Comparison of ENCODE assay signal across 9 cellular contexts in the genomic region with DNA sequence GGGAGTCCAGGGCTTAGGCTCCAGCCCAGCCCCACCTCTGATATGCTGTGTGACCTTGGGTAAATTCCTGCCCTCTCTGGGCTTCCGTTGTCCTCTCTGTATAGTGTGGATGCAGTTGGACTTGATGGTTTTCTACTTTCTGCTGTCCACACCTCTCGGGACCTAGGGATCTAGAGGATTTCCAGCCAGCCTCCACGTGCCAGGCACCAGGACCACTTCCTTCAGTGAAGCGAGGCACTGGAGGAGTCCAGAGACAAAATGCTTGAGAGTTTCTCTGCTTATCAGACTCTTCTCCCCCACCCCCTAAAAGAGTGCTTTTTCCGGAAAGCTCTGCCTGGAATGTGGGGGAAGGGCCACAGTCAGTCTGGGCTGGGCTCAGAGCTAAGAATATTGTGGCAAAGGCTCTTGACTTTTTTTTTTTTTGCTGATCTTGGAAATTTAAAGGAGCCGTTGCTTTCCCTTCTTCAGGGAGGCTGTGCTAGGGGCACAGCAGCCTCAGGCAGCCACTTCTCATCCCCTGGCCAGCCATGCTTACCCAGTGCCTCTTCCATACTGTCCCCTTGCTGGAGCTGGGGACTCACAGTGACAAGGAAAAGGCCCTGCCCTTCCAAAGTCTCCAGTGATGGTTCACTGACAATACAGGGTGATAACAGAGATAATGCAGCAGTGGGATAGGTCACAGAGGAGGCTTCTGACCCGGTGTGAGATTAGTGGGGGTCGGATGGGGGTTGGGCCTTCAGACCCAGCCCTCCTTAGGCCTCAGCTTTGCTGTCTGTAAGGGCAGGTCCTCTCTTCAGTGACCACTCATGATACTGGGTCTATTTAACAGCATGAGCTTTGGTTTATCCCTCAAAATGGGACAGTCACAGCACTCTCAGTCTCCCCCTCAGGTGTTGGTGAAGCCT. TPM values are rescaled to one million over a fixed set of nuclear protein-coding genes. Genes with fewer than 3 reads are reported as not detected.
DNase-seq lines count a peak whose midpoint lies in the region; ATAC-seq and TF ChIP-seq lines count a peak whose summit lies in the region.
"Had no signal": no experiment of that assay in that cellular context is flagged by ENCODE, and none has a peak within 500 bp of the region (broad histone marks: within the 10 kb centered on the region; RNA-seq: fewer than 3 reads in every experiment).

No MANE protein-coding gene starts in this region.

- DNase-seq in cerebellar cortex (ENCODE audit: low spot score) (peak; percentile 71), thyroid gland (peak; percentile 84 to 85), kidney tubule cell (ENCODE audit: low spot score) (no peak)
- DNase-seq in activated T-cell treated with anti-CD3 and anti-CD28 coated beads, Interleukin-2, amount 50 U/mL, for 24 hours = no peak

- no peak for ATAC-seq in GM21423 (IDR thresholded peaks at IDR 0.05; ENCODE audit: unreplicated experiment)
- no peak for ATAC-seq in GM21360 (IDR thresholded peaks at IDR 0.05; ENCODE audit: unreplicated experiment)

- H3K4me1 ChIP-seq in HUES64 (ENCODE audit: insufficient read depth, low read length) = peaks cover 50% of the 10 kb centered on the region
- peaks cover 9 to 19% (median 12%) of the 10 kb centered on the region in 4 donors for H3K4me1 ChIP-seq in liver (ENCODE audit: control insufficient read depth in 4 of 4, insufficient read depth in 4 of 4, low read length in 3 of 4)
- peaks cover 34 to 63% of the 10 kb centered on the region in 2 donors for H3K4me1 ChIP-seq in thyroid gland

- H3K4me1 Mint-ChIP-seq in activated T-cell treated with anti-CD3 and anti-CD28 coated beads, Interleukin-2, amount 50 U/mL, for 24 hours (ENCODE audit: low read depth) = peaks cover 30% of the 10 kb centered on the region

- H3K4me3 ChIP-seq in HUES64 (ENCODE audit: low read length) (no peak overlapping the region), liver (ENCODE audit: low read depth in 1 of 3, low read length in 3 of 3) (no peak overlapping the region), thyroid gland (replicated peaks in 1 of 3) (no peak overlapping the region)

- H3K9me3 ChIP-seq in HUES64 (ENCODE audit: insufficient read depth, low read depth, low read length) (no peaks in the 10 kb centered on the region), liver (ENCODE audit: control insufficient read depth in 4 of 4, low read length in 3 of 4) (no peaks in the 10 kb centered on the region), thyroid gland (no peaks in the 10 kb centered on the region)

- TF ChIP-seq CTCF in liver (IDR thresholded peaks at IDR 0.05; ENCODE audit: low read depth, low read length, missing input control) = no peak
- peak in 1 of 6 experiments; percentile 20 for TF ChIP-seq CTCF in thyroid gland (IDR thresholded peaks at IDR 0.05)

- H3K27ac Mint-ChIP-seq in activated T-cell treated with anti-CD3 and anti-CD28 coated beads, Interleukin-2, amount 50 U/mL, for 24 hours = no peak overlapping the region
- H3K27ac Mint-ChIP-seq: memory B cell had no signal

- H3K9ac ChIP-seq in HUES64 (ENCODE audit: low read depth, low read length) = peak overlapping the region; percentile 38
- H3K9ac ChIP-seq in liver (ENCODE audit: low read depth in 1 of 2, low read length in 2 of 2) = no peak overlapping the region

- peak in 1 of 2 donors; percentile 35 for TF ChIP-seq POLR2A in thyroid gland (IDR thresholded peaks at IDR 0.05)

- H3K27me3 ChIP-seq in HUES64 (ENCODE audit: insufficient read depth, low read length) = no peaks in the 10 kb centered on the region
- H3K27me3 ChIP-seq in liver (ENCODE audit: control insufficient read depth in 4 of 4, insufficient read depth in 4 of 4, low read length in 3 of 4) = no peaks in the 10 kb centered on the region
- H3K27me3 ChIP-seq in thyroid gland = no peaks in the 10 kb centered on the region

- H3K36me3 ChIP-seq in HUES64 (ENCODE audit: insufficient read depth, low read length) (peaks cover 5% of the 10 kb centered on the region), liver (ENCODE audit: control insufficient read depth in 4 of 4, insufficient read depth in 3 of 4, low read depth in 1 of 4, low read length in 3 of 4) (no peaks in the 10 kb centered on the region), thyroid gland (no peaks in the 10 kb centered on the region)

- 41% methylated on average over 8 of the region's 8 CpGs for WGBS in HUES64
- 56% methylated on average over 8 of the region's 8 CpGs for WGBS in liver
- 18% methylated on average over 8 of the region's 8 CpGs for WGBS in thyroid gland, 2 donors

- H3K27me3 Mint-ChIP-seq in activated T-cell treated with anti-CD3 and anti-CD28 coated beads, Interleukin-2, amount 50 U/mL, for 24 hours = no peaks in the 10 kb centered on the region

- no peak overlapping the region for H3K4me3 Mint-ChIP-seq in activated T-cell treated with anti-CD3 and anti-CD28 coated beads, Interleukin-2, amount 50 U/mL, for 24 hours
- H3K4me3 Mint-ChIP-seq: memory B cell had no signal

- intact Hi-C loops in thyroid gland (cut with DNase I) = no loop called here

- peak in 1 of 2 donors; percentile 6 for TF ChIP-seq RAD21 in liver (IDR thresholded peaks at IDR 0.05)

- H3K9me3 Mint-ChIP-seq in activated T-cell treated with anti-CD3 and anti-CD28 coated beads, Interleukin-2, amount 50 U/mL, for 24 hours = no peaks in the 10 kb centered on the region
- H3K9me3 Mint-ChIP-seq: memory B cell had no signal

- H3K36me3 Mint-ChIP-seq in activated T-cell treated with anti-CD3 and anti-CD28 coated beads, Interleukin-2, amount 50 U/mL, for 24 hours (ENCODE audit: low read depth) = peaks cover 7% of the 10 kb centered on the region
- H3K36me3 Mint-ChIP-seq: memory B cell had no signal

- peak overlapping the region; percentile 70 for H3K27ac ChIP-seq in HUES64 (ENCODE audit: low read depth, low read length)
- H3K27ac ChIP-seq in liver (ENCODE audit: low read depth in 1 of 2, low read length in 2 of 2) = peak overlapping the region; percentile 71
- peak overlapping the region; percentile 84 to 100 (median 100) for H3K27ac ChIP-seq in thyroid gland

TF ChIP-seq in liver, 16 proteins besides CTCF, POLR2A, EP300 and RAD21:
- no peak for TF ChIP-seq FOXA1 (IDR thresholded peaks at IDR 0.05)
- TF ChIP-seq, protein P1, sequence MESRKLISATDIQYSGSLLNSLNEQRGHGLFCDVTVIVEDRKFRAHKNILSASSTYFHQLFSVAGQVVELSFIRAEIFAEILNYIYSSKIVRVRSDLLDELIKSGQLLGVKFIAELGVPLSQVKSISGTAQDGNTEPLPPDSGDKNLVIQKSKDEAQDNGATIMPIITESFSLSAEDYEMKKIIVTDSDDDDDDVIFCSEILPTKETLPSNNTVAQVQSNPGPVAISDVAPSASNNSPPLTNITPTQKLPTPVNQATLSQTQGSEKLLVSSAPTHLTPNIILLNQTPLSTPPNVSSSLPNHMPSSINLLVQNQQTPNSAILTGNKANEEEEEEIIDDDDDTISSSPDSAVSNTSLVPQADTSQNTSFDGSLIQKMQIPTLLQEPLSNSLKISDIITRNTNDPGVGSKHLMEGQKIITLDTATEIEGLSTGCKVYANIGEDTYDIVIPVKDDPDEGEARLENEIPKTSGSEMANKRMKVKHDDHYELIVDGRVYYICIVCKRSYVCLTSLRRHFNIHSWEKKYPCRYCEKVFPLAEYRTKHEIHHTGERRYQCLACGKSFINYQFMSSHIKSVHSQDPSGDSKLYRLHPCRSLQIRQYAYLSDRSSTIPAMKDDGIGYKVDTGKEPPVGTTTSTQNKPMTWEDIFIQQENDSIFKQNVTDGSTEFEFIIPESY (IDR thresholded peaks at IDR 0.05) = no peak
- TF ChIP-seq HNF4G (IDR thresholded peaks at IDR 0.05) = no peak
- TF ChIP-seq EGR1 (IDR thresholded peaks at IDR 0.05; ENCODE audit: low read depth in 2 of 2) = no peak
- peak; percentile 40 for TF ChIP-seq SP1 (IDR thresholded peaks at IDR 0.05)
- no peak for TF ChIP-seq HNF4A (conservative IDR thresholded peaks at IDR 0.05)
- TF ChIP-seq FOXA2 (IDR thresholded peaks at IDR 0.05) = no peak
- no peak for TF ChIP-seq RXRA (IDR thresholded peaks at IDR 0.05)
- TF ChIP-seq JUND (IDR thresholded peaks at IDR 0.05) = no peak
- TF ChIP-seq, protein P2, sequence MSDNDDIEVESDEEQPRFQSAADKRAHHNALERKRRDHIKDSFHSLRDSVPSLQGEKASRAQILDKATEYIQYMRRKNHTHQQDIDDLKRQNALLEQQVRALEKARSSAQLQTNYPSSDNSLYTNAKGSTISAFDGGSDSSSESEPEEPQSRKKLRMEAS (IDR thresholded peaks at IDR 0.05) = peak; percentile 50
- peak; percentile 44 for TF ChIP-seq NR2F2 (IDR thresholded peaks at IDR 0.05)
- TF ChIP-seq, protein P3, sequence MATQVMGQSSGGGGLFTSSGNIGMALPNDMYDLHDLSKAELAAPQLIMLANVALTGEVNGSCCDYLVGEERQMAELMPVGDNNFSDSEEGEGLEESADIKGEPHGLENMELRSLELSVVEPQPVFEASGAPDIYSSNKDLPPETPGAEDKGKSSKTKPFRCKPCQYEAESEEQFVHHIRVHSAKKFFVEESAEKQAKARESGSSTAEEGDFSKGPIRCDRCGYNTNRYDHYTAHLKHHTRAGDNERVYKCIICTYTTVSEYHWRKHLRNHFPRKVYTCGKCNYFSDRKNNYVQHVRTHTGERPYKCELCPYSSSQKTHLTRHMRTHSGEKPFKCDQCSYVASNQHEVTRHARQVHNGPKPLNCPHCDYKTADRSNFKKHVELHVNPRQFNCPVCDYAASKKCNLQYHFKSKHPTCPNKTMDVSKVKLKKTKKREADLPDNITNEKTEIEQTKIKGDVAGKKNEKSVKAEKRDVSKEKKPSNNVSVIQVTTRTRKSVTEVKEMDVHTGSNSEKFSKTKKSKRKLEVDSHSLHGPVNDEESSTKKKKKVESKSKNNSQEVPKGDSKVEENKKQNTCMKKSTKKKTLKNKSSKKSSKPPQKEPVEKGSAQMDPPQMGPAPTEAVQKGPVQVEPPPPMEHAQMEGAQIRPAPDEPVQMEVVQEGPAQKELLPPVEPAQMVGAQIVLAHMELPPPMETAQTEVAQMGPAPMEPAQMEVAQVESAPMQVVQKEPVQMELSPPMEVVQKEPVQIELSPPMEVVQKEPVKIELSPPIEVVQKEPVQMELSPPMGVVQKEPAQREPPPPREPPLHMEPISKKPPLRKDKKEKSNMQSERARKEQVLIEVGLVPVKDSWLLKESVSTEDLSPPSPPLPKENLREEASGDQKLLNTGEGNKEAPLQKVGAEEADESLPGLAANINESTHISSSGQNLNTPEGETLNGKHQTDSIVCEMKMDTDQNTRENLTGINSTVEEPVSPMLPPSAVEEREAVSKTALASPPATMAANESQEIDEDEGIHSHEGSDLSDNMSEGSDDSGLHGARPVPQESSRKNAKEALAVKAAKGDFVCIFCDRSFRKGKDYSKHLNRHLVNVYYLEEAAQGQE (IDR thresholded peaks at IDR 0.05) = peak; percentile 30
- no peak for TF ChIP-seq TAF1 (conservative IDR thresholded peaks at IDR 0.05)
TF ChIP-seq in liver: peak in this region for 4.

RNA-seq across cellular contexts. Expression of a gene that starts 2.9 kb away (rescaled TPM):
- 358 TPM for polyA plus RNA-seq in HUES64 (2013, experiment 1 of 2)
- 392 TPM for polyA plus RNA-seq in HUES64 (2013, experiment 2 of 2)
- 100 to 1,000 TPM in 1 of 2 donors, 10 to 100 TPM in 1; 95.3 to 118 TPM for total RNA-seq in liver
- polyA plus RNA-seq in liver = 10 to 100 TPM in 1 of 2 donors, 1 to 10 TPM in 1; 5.0 to 42.1 TPM
- 100 to 1,000 TPM; 102 to 167 (median 143) TPM for total RNA-seq in thyroid gland

RNA-seq across cellular contexts. Expression of a gene that starts 33.5 kb away (rescaled TPM):
- polyA plus RNA-seq in HUES64 (2013, experiment 1 of 2) = 6.2 TPM
- polyA plus RNA-seq in HUES64 (2013, experiment 2 of 2) = 5.5 TPM
- 10 to 100 TPM in 1 of 2 donors, 1 to 10 TPM in 1; 4.8 to 22.8 TPM for total RNA-seq in liver
- polyA plus RNA-seq in liver = 1 to 10 TPM; 3.0 to 3.7 TPM
- 1 to 10 TPM; 5.6 to 6.4 (median 6.1) TPM for total RNA-seq in thyroid gland

Comparison
In these comparisons a context has a peak if more than half of its experiments do, and no peak if none do; other contexts are left out.
1. DNase-seq: peak in cerebellar cortex (single experiment) and thyroid gland (2 of 2); none in activated T-cell treated with anti-CD3 and anti-CD28 coated beads, Interleukin-2, amount 50 U/mL, for 24 hours (single experiment) and kidney tubule cell (single experiment).
2. Peak in every context shown above with its lines, with median percentiles within 50 percentile points of each other: H3K27ac ChIP-seq.